In the genomic region with DNA sequence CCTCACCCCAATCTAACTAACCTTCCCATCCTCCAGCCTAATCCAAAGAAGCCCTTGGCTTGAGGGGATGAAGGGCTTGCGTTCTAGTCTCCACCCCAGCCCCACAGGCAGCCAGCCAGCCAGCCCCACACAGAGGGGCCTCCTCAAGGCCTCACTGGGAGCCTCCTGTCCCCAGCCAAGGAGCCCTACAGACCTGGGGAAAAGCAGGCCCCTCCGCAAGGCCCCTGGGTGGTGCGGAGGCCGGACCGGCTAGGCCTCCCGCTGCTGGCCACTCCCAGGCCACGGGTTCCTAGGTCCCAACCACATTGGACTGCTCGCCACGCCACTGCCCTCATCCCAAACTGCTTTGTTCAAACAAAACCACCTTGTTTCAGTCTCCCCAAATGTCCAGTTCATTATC, we compare ENCODE assay signal across 14 cellular contexts.
A peak's percentile ranks its signal among the peaks of the same experiment; 100 is the strongest.
DNase-seq lines count a peak whose midpoint lies in the region; ATAC-seq and TF ChIP-seq lines count a peak whose summit lies in the region.
"Had no signal": no experiment of that assay in that cellular context is flagged by ENCODE, and none has a peak within 500 bp of the region (broad histone marks: within the 10 kb centered on the region; RNA-seq: fewer than 3 reads in every experiment).

No MANE protein-coding gene starts in this region.

- no peak for ATAC-seq in WTC11
- peak; percentile 26 for ATAC-seq in sciatic nerve
- no peak for ATAC-seq in GM18511 (IDR thresholded peaks at IDR 0.05; ENCODE audit: unreplicated experiment)
- ATAC-seq in activated T-cell treated with anti-CD3 and anti-CD28 coated beads, Interleukin-2, amount 50 U/mL, for 4 hours, result no peak
- no peak for ATAC-seq in GM18867 (IDR thresholded peaks at IDR 0.05; ENCODE audit: unreplicated experiment)
- ATAC-seq: CD8-positive, alpha-beta T cell had no signal

- peaks cover 68% of the 10 kb centered on the region for H3K4me1 Mint-ChIP-seq in WTC11
- peaks cover 9% of the 10 kb centered on the region for H3K4me1 Mint-ChIP-seq in activated T-cell treated with anti-CD3 and anti-CD28 coated beads, Interleukin-2, amount 50 U/mL, for 4 hours (ENCODE audit: low read depth)

- no peak for DNase-seq in WTC11 (ENCODE audit: low spot score)
- DNase-seq in ecto neural progenitor cell (ENCODE audit: low spot score), result peak; percentile 43
- DNase-seq in sciatic nerve (ENCODE audit: low spot score), result no peak
- no peak for DNase-seq in activated T-cell treated with anti-CD3 and anti-CD28 coated beads, Interleukin-2, amount 50 U/mL, for 4 hours
- DNase-seq: CD8-positive, alpha-beta T cell; NCI-H1436 treated with DMSO at 0.1 percent for 48 hours; NCI-H2029; NCI-H446 treated with DMSO at 0.1 percent for 48 hours; OCI-M1; SHP77 treated with DMSO at 0.1 percent for 48 hours had no signal

- POLR2A ChIA-PET in HEK293 (lab: Yijun Ruan, JAX) (no interaction called here), WTC11 (lab: Charles Lee) (no interaction called here)

- peaks cover 46% of the 10 kb centered on the region for H3K27me3 Mint-ChIP-seq in WTC11 (ENCODE audit: low read depth)
- H3K27me3 Mint-ChIP-seq in activated T-cell treated with anti-CD3 and anti-CD28 coated beads, Interleukin-2, amount 50 U/mL, for 4 hours (ENCODE audit: low read depth), result peaks cover 41% of the 10 kb centered on the region

- H3K4me1 ChIP-seq in HEK293 (ENCODE audit: control insufficient read depth, insufficient read depth, low read length), result no peaks in the 10 kb centered on the region
- H3K4me1 ChIP-seq: BLaER1 treated with 17β-estradiol and CSF1 and Interleukin-3, amounts not matched to agents 10 nM and 100 nM had no signal

- no peak overlapping the region for H3K27ac Mint-ChIP-seq in WTC11
- H3K27ac Mint-ChIP-seq: CD8-positive, alpha-beta T cell had no signal

- H3K36me3 ChIP-seq in HEK293 (ENCODE audit: control insufficient read depth in 2 of 2, insufficient read depth in 1 of 2, low read length in 2 of 2), result no peaks in the 10 kb centered on the region

- intact Hi-C loops in sciatic nerve (cut with DNase I), result no loop called here

- no peak overlapping the region for H3K4me3 ChIP-seq in HEK293 (ENCODE audit: low read depth, low read length)
- H3K4me3 ChIP-seq: BLaER1 treated with 17β-estradiol and CSF1 and Interleukin-3, amounts not matched to agents 10 nM and 100 nM had no signal

- CTCF ChIA-PET in HEK293 (lab: Yijun Ruan, JAX), result no interaction called here
- CTCF ChIA-PET in WTC11 (lab: Charles Lee), result interaction anchor here (0.6 kb wide), 1 partner anchor 183 kb away, joined by 4 read pairs; no protein-coding TSS in a partner anchor

- H3K27ac ChIP-seq in HEK293 (ENCODE audit: extremely low read depth, low read depth, low read length), result no peak overlapping the region
- H3K27ac ChIP-seq: BLaER1 treated with 17β-estradiol and CSF1 and Interleukin-3, amounts not matched to agents 10 nM and 100 nM had no signal

- H3K9me3 Mint-ChIP-seq in WTC11, result no peaks in the 10 kb centered on the region
- H3K9me3 Mint-ChIP-seq in activated T-cell treated with anti-CD3 and anti-CD28 coated beads, Interleukin-2, amount 50 U/mL, for 4 hours, result no peaks in the 10 kb centered on the region
- H3K9me3 Mint-ChIP-seq: CD8-positive, alpha-beta T cell had no signal

- TF ChIP-seq CTCF in HEK293 (tag by site-specific recombination; IDR thresholded peaks at IDR 0.05), result no peak
- no peak for TF ChIP-seq CTCF in WTC11 (IDR thresholded peaks at IDR 0.05)

- no peaks in the 10 kb centered on the region for H3K36me3 Mint-ChIP-seq in WTC11
- H3K36me3 Mint-ChIP-seq in activated T-cell treated with anti-CD3 and anti-CD28 coated beads, Interleukin-2, amount 50 U/mL, for 4 hours (ENCODE audit: insufficient read depth), result peaks cover 3% of the 10 kb centered on the region
- H3K36me3 Mint-ChIP-seq: CD8-positive, alpha-beta T cell had no signal

- H3K4me3 Mint-ChIP-seq in WTC11, result peak overlapping the region; percentile 41
- H3K4me3 Mint-ChIP-seq in activated T-cell treated with anti-CD3 and anti-CD28 coated beads, Interleukin-2, amount 50 U/mL, for 4 hours, result no peak overlapping the region

- no peaks in the 10 kb centered on the region for H3K9me3 ChIP-seq in HEK293 (ENCODE audit: control insufficient read depth, insufficient read depth, low read depth, low read length)

TF ChIP-seq in HEK293, 187 proteins besides CTCF, POLR2A, EP300 and RAD21:
- TF ChIP-seq ZNF660 (tag by site-specific recombination; IDR thresholded peaks at IDR 0.05) (no peak), GLIS1 (tag by site-specific recombination; IDR thresholded peaks at IDR 0.05) (peak; percentile 65)

TF ChIP-seq in WTC11, 78 proteins besides CTCF, POLR2A, EP300 and RAD21:
- TF ChIP-seq IRF2 (CRISPR knock-in tag; IDR thresholded peaks at IDR 0.05; ENCODE audit: borderline replicate concordance, low read depth) (no peak), ZNF263 (CRISPR knock-in tag; IDR thresholded peaks at IDR 0.05; ENCODE audit: low read depth) (no peak), ATF1 (CRISPR knock-in tag; IDR thresholded peaks at IDR 0.05) (no peak), ZNF423 (CRISPR knock-in tag; IDR thresholded peaks at IDR 0.05) (no peak), ZNF138 (CRISPR knock-in tag; conservative IDR thresholded peaks at IDR 0.05) (no peak), NFATC4 (CRISPR knock-in tag; IDR thresholded peaks at IDR 0.05) (no peak), NFE2L1 (CRISPR knock-in tag; IDR thresholded peaks at IDR 0.05) (no peak), OVOL2 (CRISPR knock-in tag; IDR thresholded peaks at IDR 0.05; ENCODE audit: borderline replicate concordance) (no peak), ELF4 (CRISPR knock-in tag; IDR thresholded peaks at IDR 0.05; ENCODE audit: low read depth) (no peak), ETV6 (CRISPR knock-in tag; IDR thresholded peaks at IDR 0.05) (no peak)
- TF ChIP-seq, protein P1, sequence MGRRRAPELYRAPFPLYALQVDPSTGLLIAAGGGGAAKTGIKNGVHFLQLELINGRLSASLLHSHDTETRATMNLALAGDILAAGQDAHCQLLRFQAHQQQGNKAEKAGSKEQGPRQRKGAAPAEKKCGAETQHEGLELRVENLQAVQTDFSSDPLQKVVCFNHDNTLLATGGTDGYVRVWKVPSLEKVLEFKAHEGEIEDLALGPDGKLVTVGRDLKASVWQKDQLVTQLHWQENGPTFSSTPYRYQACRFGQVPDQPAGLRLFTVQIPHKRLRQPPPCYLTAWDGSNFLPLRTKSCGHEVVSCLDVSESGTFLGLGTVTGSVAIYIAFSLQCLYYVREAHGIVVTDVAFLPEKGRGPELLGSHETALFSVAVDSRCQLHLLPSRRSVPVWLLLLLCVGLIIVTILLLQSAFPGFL (CRISPR knock-in tag; IDR thresholded peaks at IDR 0.05; ENCODE audit: borderline replicate concordance), result no peak
- TF ChIP-seq, protein P2, sequence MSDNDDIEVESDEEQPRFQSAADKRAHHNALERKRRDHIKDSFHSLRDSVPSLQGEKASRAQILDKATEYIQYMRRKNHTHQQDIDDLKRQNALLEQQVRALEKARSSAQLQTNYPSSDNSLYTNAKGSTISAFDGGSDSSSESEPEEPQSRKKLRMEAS (CRISPR knock-in tag; IDR thresholded peaks at IDR 0.05), result no peak
- TF ChIP-seq, protein P3, sequence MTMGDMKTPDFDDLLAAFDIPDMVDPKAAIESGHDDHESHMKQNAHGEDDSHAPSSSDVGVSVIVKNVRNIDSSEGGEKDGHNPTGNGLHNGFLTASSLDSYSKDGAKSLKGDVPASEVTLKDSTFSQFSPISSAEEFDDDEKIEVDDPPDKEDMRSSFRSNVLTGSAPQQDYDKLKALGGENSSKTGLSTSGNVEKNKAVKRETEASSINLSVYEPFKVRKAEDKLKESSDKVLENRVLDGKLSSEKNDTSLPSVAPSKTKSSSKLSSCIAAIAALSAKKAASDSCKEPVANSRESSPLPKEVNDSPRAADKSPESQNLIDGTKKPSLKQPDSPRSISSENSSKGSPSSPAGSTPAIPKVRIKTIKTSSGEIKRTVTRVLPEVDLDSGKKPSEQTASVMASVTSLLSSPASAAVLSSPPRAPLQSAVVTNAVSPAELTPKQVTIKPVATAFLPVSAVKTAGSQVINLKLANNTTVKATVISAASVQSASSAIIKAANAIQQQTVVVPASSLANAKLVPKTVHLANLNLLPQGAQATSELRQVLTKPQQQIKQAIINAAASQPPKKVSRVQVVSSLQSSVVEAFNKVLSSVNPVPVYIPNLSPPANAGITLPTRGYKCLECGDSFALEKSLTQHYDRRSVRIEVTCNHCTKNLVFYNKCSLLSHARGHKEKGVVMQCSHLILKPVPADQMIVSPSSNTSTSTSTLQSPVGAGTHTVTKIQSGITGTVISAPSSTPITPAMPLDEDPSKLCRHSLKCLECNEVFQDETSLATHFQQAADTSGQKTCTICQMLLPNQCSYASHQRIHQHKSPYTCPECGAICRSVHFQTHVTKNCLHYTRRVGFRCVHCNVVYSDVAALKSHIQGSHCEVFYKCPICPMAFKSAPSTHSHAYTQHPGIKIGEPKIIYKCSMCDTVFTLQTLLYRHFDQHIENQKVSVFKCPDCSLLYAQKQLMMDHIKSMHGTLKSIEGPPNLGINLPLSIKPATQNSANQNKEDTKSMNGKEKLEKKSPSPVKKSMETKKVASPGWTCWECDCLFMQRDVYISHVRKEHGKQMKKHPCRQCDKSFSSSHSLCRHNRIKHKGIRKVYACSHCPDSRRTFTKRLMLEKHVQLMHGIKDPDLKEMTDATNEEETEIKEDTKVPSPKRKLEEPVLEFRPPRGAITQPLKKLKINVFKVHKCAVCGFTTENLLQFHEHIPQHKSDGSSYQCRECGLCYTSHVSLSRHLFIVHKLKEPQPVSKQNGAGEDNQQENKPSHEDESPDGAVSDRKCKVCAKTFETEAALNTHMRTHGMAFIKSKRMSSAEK (CRISPR knock-in tag; IDR thresholded peaks at IDR 0.05; ENCODE audit: borderline replicate concordance), result no peak
- TF ChIP-seq, protein P4, sequence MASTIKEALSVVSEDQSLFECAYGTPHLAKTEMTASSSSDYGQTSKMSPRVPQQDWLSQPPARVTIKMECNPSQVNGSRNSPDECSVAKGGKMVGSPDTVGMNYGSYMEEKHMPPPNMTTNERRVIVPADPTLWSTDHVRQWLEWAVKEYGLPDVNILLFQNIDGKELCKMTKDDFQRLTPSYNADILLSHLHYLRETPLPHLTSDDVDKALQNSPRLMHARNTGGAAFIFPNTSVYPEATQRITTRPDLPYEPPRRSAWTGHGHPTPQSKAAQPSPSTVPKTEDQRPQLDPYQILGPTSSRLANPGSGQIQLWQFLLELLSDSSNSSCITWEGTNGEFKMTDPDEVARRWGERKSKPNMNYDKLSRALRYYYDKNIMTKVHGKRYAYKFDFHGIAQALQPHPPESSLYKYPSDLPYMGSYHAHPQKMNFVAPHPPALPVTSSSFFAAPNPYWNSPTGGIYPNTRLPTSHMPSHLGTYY (CRISPR knock-in tag; IDR thresholded peaks at IDR 0.05), result no peak
TF ChIP-seq in WTC11: peak in this region for 0.
